21 cellular contexts compared by ENCODE assay signal in the genomic region with DNA sequence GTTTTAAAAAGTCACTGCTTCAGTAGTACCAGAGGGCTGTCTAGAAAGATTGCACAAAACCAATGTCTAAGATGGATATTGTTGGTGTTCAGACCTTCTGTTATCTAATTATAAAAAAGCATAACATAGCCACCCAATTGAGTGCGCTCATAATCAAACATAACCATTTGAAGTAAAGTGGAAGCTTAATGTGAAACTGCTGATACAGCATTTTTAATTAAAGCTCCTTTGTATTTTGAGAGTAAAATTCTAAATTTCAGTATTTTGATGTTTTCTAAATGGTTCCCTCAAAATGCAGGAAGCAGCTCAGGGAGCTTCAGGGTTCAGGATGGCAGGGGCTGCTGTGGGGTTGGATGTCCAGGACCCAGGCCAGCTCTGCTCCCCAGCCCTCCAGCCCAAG.
DNase-seq lines count a peak whose midpoint lies in the region; ATAC-seq, FAIRE-seq and TF ChIP-seq lines count a peak whose summit lies in the region.
"Had no signal": no experiment of that assay in that cellular context is flagged by ENCODE, and none has a peak within 500 bp of the region (broad histone marks: within the 10 kb centered on the region; RNA-seq: fewer than 3 reads in every experiment).

No MANE protein-coding gene starts in this region.

- H3K4me1 Mint-ChIP-seq in HFFc6 (ENCODE audit: low read depth): peaks cover 8% of the 10 kb centered on the region; the same call in 1 of the 2 replicates
- H3K4me1 Mint-ChIP-seq: H9, IgD-negative memory B cell had no signal

- H3K23me2 ChIP-seq in H1 (ENCODE audit: low read depth, low read length): no peaks in the 10 kb centered on the region

- no peak overlapping the region for H3K23ac ChIP-seq in H1 (ENCODE audit: insufficient read length)

- 100% methylated on average over 1 of the region's 1 CpG; no CpG with 5 or more reads in 1 of the 2 experiments for WGBS in H1 (ENCODE audit: extremely low coverage in 1 of 2, insufficient coverage in 1 of 2, insufficient read length in 1 of 2, insufficient replicate concordance in 2 of 2, low coverage in 1 of 2, low lambda C conversion rate in 2 of 2, missing lambda C conversion rate in 1 of 2), 2 experiments

- no peaks in the 10 kb centered on the region for H3K36me3 Mint-ChIP-seq in HFFc6 (ENCODE audit: low read depth)
- H3K36me3 Mint-ChIP-seq: IgD-negative memory B cell had no signal

- no peak for TF ChIP-seq EP300 in H1 (IDR thresholded peaks at IDR 0.05; ENCODE audit: borderline replicate concordance in 1 of 2, low read depth in 2 of 2, low read length in 2 of 2)

- H2BK20ac ChIP-seq in H1 (ENCODE audit: low read length): no peak overlapping the region

- H3K4ac ChIP-seq in H1 (replicated peaks; ENCODE audit: insufficient read length, low read depth, low read length): no peak overlapping the region

- H3K4me2 ChIP-seq in H1 (ENCODE audit: insufficient read depth in 1 of 2, low read depth in 2 of 2, low read length in 2 of 2): no peak overlapping the region
- H3K4me2 ChIP-seq: KMS-11 had no signal

- no peaks in the 10 kb centered on the region for H3K79me1 ChIP-seq in H1 (ENCODE audit: low read depth, low read length)

- no peaks in the 10 kb centered on the region for H3K79me2 ChIP-seq in H1 (ENCODE audit: control insufficient read depth in 1 of 2, insufficient read depth in 2 of 2, low read length in 2 of 2)

- in situ Hi-C loops in KBM-7 (cut with MboI; ENCODE audit: low pct_unique_long_range_greater_than_20kb, low sequenced_read_pairs): no loop called here

- no peak for FAIRE-seq in H1 (lab: Jason Lieb, UNC)
- FAIRE-seq: A204.1, GM12892, GM18507 had no signal

- H3K36me3 ChIP-seq in RWPE2 (ENCODE audit: low read depth): no peaks in the 10 kb centered on the region
- no peaks in the 10 kb centered on the region for H3K36me3 ChIP-seq in H1 (ENCODE audit: control insufficient read depth in 2 of 4, insufficient read depth in 4 of 4, low read length in 3 of 4)

- H3K27me3 ChIP-seq in RWPE2 (ENCODE audit: insufficient read depth, poor library complexity, severe bottlenecking) (no peaks in the 10 kb centered on the region), H1 (replicated peaks in 1 of 4; ENCODE audit: control insufficient read depth in 3 of 4, extremely low read depth in 1 of 4, insufficient read depth in 3 of 4, low read length in 3 of 4) (no peaks in the 10 kb centered on the region)

- peaks cover 30% of the 10 kb centered on the region for H3K4me1 ChIP-seq in RWPE2 (ENCODE audit: insufficient read depth, poor library complexity, severe bottlenecking)
- H3K4me1 ChIP-seq in H1 (replicated peaks in 1 of 4; ENCODE audit: control insufficient read depth in 3 of 4, insufficient read depth in 4 of 4, low read length in 3 of 4): no peaks in the 10 kb centered on the region

- H4K8ac ChIP-seq in H1 (ENCODE audit: extremely low read depth, insufficient read depth, low read length): no peak overlapping the region

- no peak for DNase-seq in HFFc6
- no peak for DNase-seq in RWPE2 (ENCODE audit: low spot score)
- DNase-seq in H1 (ENCODE audit: low read depth in 1 of 2, low spot score in 2 of 2): no peak
- DNase-seq in OCI-M1 (lab: John Stamatoyannopoulos, UW): no peak
- DNase-seq in KBM-7: no peak
- DNase-seq in foreskin melanocyte: no peak
- DNase-seq: AML-193; CD4-positive, alpha-beta T cell; DMS153; DMS79; GDM1; GOT3; H9 had no signal

- no peak overlapping the region for H3K56ac ChIP-seq in H1 (replicated peaks; ENCODE audit: insufficient read length, low read depth, low read length)

- H4K20me1 ChIP-seq in H1 (replicated peaks in 1 of 2; ENCODE audit: control insufficient read depth in 1 of 2, insufficient read depth in 2 of 2, low read length in 2 of 2): no peaks in the 10 kb centered on the region

- H4K5ac ChIP-seq in H1 (ENCODE audit: insufficient read length, low read depth, low read length): no peak overlapping the region

- no peak overlapping the region for H4K91ac ChIP-seq in H1 (replicated peaks; ENCODE audit: insufficient read length, low read length)

- CTCF ChIA-PET in H1 (lab: Charles Lee; ENCODE audit: partially characterized antibody): interaction anchor here (1.0 to 1.1 kb wide), 2 partner anchors 91 to 170 kb away, joined by 3 to 6 read pairs; no protein-coding TSS in a partner anchor

- no peak for TF ChIP-seq RAD21 in H1 (IDR thresholded peaks at IDR 0.05 in 1 of 2, conservative IDR thresholded peaks at IDR 0.05 in 1 of 2; ENCODE audit: low read depth in 2 of 2, low read length in 2 of 2)

- no peak overlapping the region for H3K14ac ChIP-seq in H1 (ENCODE audit: insufficient read length)

- no peak overlapping the region for H2AFZ ChIP-seq in H1 (ENCODE audit: low read length)

- H3K27ac ChIP-seq in RWPE2 (ENCODE audit: poor library complexity, severe bottlenecking) (peak overlapping the region; percentile 93), H1 (ENCODE audit: low read depth, low read length) (no peak overlapping the region)
- H3K27ac ChIP-seq: C4-2B, HL-60, KMS-11 had no signal

- H3K9me3 ChIP-seq in RWPE2 (ENCODE audit: severe bottlenecking): no peaks in the 10 kb centered on the region
- no peaks in the 10 kb centered on the region for H3K9me3 ChIP-seq in H1 (ENCODE audit: insufficient read depth in 2 of 2, low read depth in 1 of 2, low read length in 1 of 2)

- ATAC-seq in RWPE2 (ENCODE audit: low read depth) (no peak), HG02852 (IDR thresholded peaks at IDR 0.05; ENCODE audit: unreplicated experiment) (no peak)

- H2BK120ac ChIP-seq in H1 (replicated peaks; ENCODE audit: low read depth, low read length): no peak overlapping the region

- H3K27ac Mint-ChIP-seq in HFFc6: no peak overlapping the region
- H3K27ac Mint-ChIP-seq: CD4-positive, alpha-beta T cell; H9; IgD-negative memory B cell had no signal

- H3K9me3 Mint-ChIP-seq in HFFc6: peaks cover 22% of the 10 kb centered on the region; the same call in 1 of the 2 replicates
- H3K9me3 Mint-ChIP-seq: CD4-positive, alpha-beta T cell had no signal

- no peak overlapping the region for H2BK12ac ChIP-seq in H1 (ENCODE audit: low read depth, low read length)

- peak overlapping the region; percentile 17; the same call in 1 of the 2 replicates for H3K4me3 Mint-ChIP-seq in HFFc6
- H3K4me3 Mint-ChIP-seq: CD4-positive, alpha-beta T cell; H9; IgD-negative memory B cell had no signal

- H3K4me3 ChIP-seq in RWPE2 (ENCODE audit: severe bottlenecking): no peak overlapping the region
- no peak overlapping the region for H3K4me3 ChIP-seq in H1 (ENCODE audit: extremely low read depth in 1 of 4, insufficient read depth in 2 of 4, low read depth in 3 of 4, low read length in 4 of 4)

- H2BK15ac ChIP-seq in H1 (ENCODE audit: low read length): no peak overlapping the region

- no peak overlapping the region for H2AK5ac ChIP-seq in H1 (ENCODE audit: low read depth, low read length)

- POLR2A ChIA-PET in H1 (lab: Charles Lee; ENCODE audit: partially characterized antibody): interaction anchor here (0.7 kb wide), 1 partner anchor 45 kb away, joined by 3 read pairs; no protein-coding TSS in a partner anchor

- no peak overlapping the region for H2BK5ac ChIP-seq in H1 (ENCODE audit: low read depth, low read length)

- no peak overlapping the region for H3K18ac ChIP-seq in H1 (ENCODE audit: extremely low read depth, low read length)

- TF ChIP-seq CTCF in HFFc6 (IDR thresholded peaks at IDR 0.05) (no peak), RWPE2 (IDR thresholded peaks at IDR 0.05; ENCODE audit: poor library complexity, severe bottlenecking) (no peak), H1 (IDR thresholded peaks at IDR 0.05; ENCODE audit: control extremely low read depth in 1 of 3, insufficient read depth in 1 of 3, low read depth in 1 of 3, low read length in 3 of 3) (no peak)

- no peak for TF ChIP-seq POLR2A in H1 (IDR thresholded peaks at IDR 0.05; ENCODE audit: control extremely low read depth in 1 of 2, low read depth in 2 of 2, low read length in 2 of 2)

- no peak overlapping the region for H3K9ac ChIP-seq in H1 (replicated peaks in 1 of 4; ENCODE audit: extremely low read depth in 1 of 4, low read depth in 3 of 4, low read length in 3 of 4)
- H3K9ac ChIP-seq: KMS-11 had no signal

- no peaks in the 10 kb centered on the region for H3K27me3 Mint-ChIP-seq in HFFc6 (ENCODE audit: insufficient read depth)
- H3K27me3 Mint-ChIP-seq: CD4-positive, alpha-beta T cell; IgD-negative memory B cell had no signal

TF ChIP-seq in H1, 55 proteins besides CTCF, POLR2A, EP300 and RAD21:
- no peak for TF ChIP-seq TAF7 (optimal IDR thresholded peaks at IDR 0.05; ENCODE audit: borderline replicate concordance, low read depth, low read length)
- TF ChIP-seq MAFK (IDR thresholded peaks at IDR 0.05; ENCODE audit: low read depth, low read length): peak; percentile 97
